Comparison of ENCODE assay signal across 38 cellular contexts in genomic region chr3:28765194-28765593, GRCh38.
"Had no signal": no experiment of that assay in that cellular context is flagged by ENCODE, and none has a peak within 500 bp of the region (broad histone marks: within the 10 kb centered on the region; RNA-seq: fewer than 3 reads in every experiment).

No MANE protein-coding gene starts in this region.

- H3K4me1 ChIP-seq: adrenal gland, body of pancreas, breast epithelium had no signal

- H3K9me3 Mint-ChIP-seq: activated CD4-positive, alpha-beta memory T cell treated with anti-CD3 and anti-CD28 coated beads, Interleukin-2, amount 10 ng/mL, durations not matched to agents 7 days and 5 days; activated naive CD4-positive, alpha-beta T cell treated with anti-CD3 and anti-CD28 coated beads for 36 hours; activated naive CD8-positive, alpha-beta T cell treated with anti-CD3 and anti-CD28 coated beads for 36 hours; T-helper 2 cell treated with Interferon-gamma antibody and Interleukin-4, amounts not matched to agents 5 μg/mL and 100 μg/mL, for 36 hours had no signal

- H3K27ac Mint-ChIP-seq: activated CD4-positive, alpha-beta memory T cell treated with anti-CD3 and anti-CD28 coated beads, Interleukin-2, amount 10 ng/mL, durations not matched to agents 7 days and 5 days; activated CD4-positive, alpha-beta T cell treated with anti-CD3 and anti-CD28 coated beads for 36 hours; activated CD4-positive, alpha-beta T cell treated with anti-CD3 and anti-CD28 coated beads, Interleukin-2, amount 10 ng/mL, durations not matched to agents 7 days and 5 days; activated CD8-positive, alpha-beta memory T cell treated with anti-CD3 and anti-CD28 coated beads, Interleukin-2, amount 10 ng/mL, durations not matched to agents 7 days and 5 days; activated CD8-positive, alpha-beta T cell treated with anti-CD3 and anti-CD28 coated beads, Interleukin-2, amount 10 ng/mL, durations not matched to agents 7 days and 5 days; activated naive CD4-positive, alpha-beta T cell treated with anti-CD3 and anti-CD28 coated beads for 36 hours; activated naive CD4-positive, alpha-beta T cell treated with anti-CD3 and anti-CD28 coated beads, Interleukin-2, amount 50 U/mL, for 72 hours; activated naive CD8-positive, alpha-beta T cell treated with anti-CD3 and anti-CD28 coated beads for 36 hours; activated T-cell treated with anti-CD3 and anti-CD28 coated beads, Interleukin-2, amount 50 U/mL, for 24 hours; activated T-helper 1 cell treated with anti-CD3 and anti-CD28 coated beads, Interleukin-12 subunit alpha, Interleukin-12 subunit beta, Interleukin-2, Interleukin-4 antibody, amounts not matched to agents 30 ng/mL and 10 ng/mL and 1 ng/mL, durations not matched to agents 14 hours and 24 hours and 36 hours; activated T-helper 17 cell treated with anti-CD3 and anti-CD28 coated beads, Interleukin-2, amount 50 U/mL, for 72 hours; T-helper 1 cell treated with Interleukin-12 subunit alpha and Interleukin-12 subunit beta and Interleukin-4 antibody, amounts not matched to agents 30 μg/mL and 1 μg/mL, for 36 hours; T-helper 2 cell treated with Interferon-gamma antibody and Interleukin-4, amounts not matched to agents 5 μg/mL and 100 μg/mL, for 36 hours had no signal

- ATAC-seq: activated CD4-positive, alpha-beta T cell treated with anti-CD3 and anti-CD28 coated beads for 36 hours; activated CD4-positive, CD25-positive, alpha-beta regulatory T cell treated with anti-CD3 and anti-CD28 coated beads, Interleukin-2, amount 50 U/mL, for 24 hours; activated CD8-positive, alpha-beta memory T cell treated with anti-CD3 and anti-CD28 coated beads, Interleukin-2, amount 10 ng/mL, durations not matched to agents 7 days and 5 days; activated CD8-positive, alpha-beta T cell treated with anti-CD3 and anti-CD28 coated beads, Interleukin-2, amount 10 ng/mL, durations not matched to agents 7 days and 5 days; activated naive CD4-positive, alpha-beta T cell treated with anti-CD3 and anti-CD28 coated beads, Interleukin-2, amount 50 U/mL, for 72 hours; activated T-helper 17 cell treated with anti-CD3 and anti-CD28 coated beads, Interleukin-2, amount 50 U/mL, for 72 hours; body of pancreas had no signal

- H3K4me1 Mint-ChIP-seq: activated CD4-positive, alpha-beta memory T cell treated with anti-CD3 and anti-CD28 coated beads, Interleukin-2, amount 10 ng/mL, durations not matched to agents 7 days and 5 days; activated CD4-positive, alpha-beta T cell treated with anti-CD3 and anti-CD28 coated beads for 36 hours; activated CD4-positive, alpha-beta T cell treated with anti-CD3 and anti-CD28 coated beads, Interleukin-2, amount 10 ng/mL, durations not matched to agents 7 days and 5 days; activated CD8-positive, alpha-beta memory T cell treated with anti-CD3 and anti-CD28 coated beads, Interleukin-2, amount 10 ng/mL, durations not matched to agents 7 days and 5 days; activated naive CD8-positive, alpha-beta T cell treated with anti-CD3 and anti-CD28 coated beads for 36 hours; activated T-helper 17 cell treated with anti-CD3 and anti-CD28 coated beads, Interleukin-2, amount 50 U/mL, for 72 hours had no signal

- H3K4me3 Mint-ChIP-seq: activated CD4-positive, alpha-beta memory T cell treated with anti-CD3 and anti-CD28 coated beads, Interleukin-2, amount 10 ng/mL, durations not matched to agents 7 days and 5 days; activated CD4-positive, alpha-beta T cell treated with anti-CD3 and anti-CD28 coated beads for 36 hours; activated CD4-positive, alpha-beta T cell treated with anti-CD3 and anti-CD28 coated beads, Interleukin-2, amount 10 ng/mL, durations not matched to agents 7 days and 5 days; activated CD8-positive, alpha-beta memory T cell treated with anti-CD3 and anti-CD28 coated beads, Interleukin-2, amount 10 ng/mL, durations not matched to agents 7 days and 5 days; activated CD8-positive, alpha-beta T cell treated with anti-CD3 and anti-CD28 coated beads, Interleukin-2, amount 10 ng/mL, durations not matched to agents 7 days and 5 days; activated naive CD4-positive, alpha-beta T cell treated with anti-CD3 and anti-CD28 coated beads for 36 hours; activated naive CD8-positive, alpha-beta T cell treated with anti-CD3 and anti-CD28 coated beads for 36 hours; activated T-cell treated with anti-CD3 and anti-CD28 coated beads, Interleukin-2, amount 50 U/mL, for 24 hours; activated T-helper 1 cell treated with anti-CD3 and anti-CD28 coated beads, Interleukin-12 subunit alpha, Interleukin-12 subunit beta, Interleukin-2, Interleukin-4 antibody, amounts not matched to agents 30 ng/mL and 10 ng/mL and 1 ng/mL, durations not matched to agents 14 hours and 24 hours and 36 hours; activated T-helper 17 cell treated with anti-CD3 and anti-CD28 coated beads, Interleukin-2, amount 50 U/mL, for 72 hours; T-helper 1 cell treated with Interleukin-12 subunit alpha and Interleukin-12 subunit beta and Interleukin-4 antibody, amounts not matched to agents 30 μg/mL and 1 μg/mL, for 36 hours; T-helper 2 cell treated with Interferon-gamma antibody and Interleukin-4, amounts not matched to agents 5 μg/mL and 100 μg/mL, for 36 hours had no signal

- H3K27me3 ChIP-seq: adrenal gland, body of pancreas, brain microvascular endothelial cell, breast epithelium had no signal

- H3K9me3 ChIP-seq: adrenal gland, body of pancreas had no signal

- FAIRE-seq: astrocyte, TTC549 had no signal

- H3K36me3 Mint-ChIP-seq: activated CD8-positive, alpha-beta memory T cell treated with anti-CD3 and anti-CD28 coated beads, Interleukin-2, amount 10 ng/mL, durations not matched to agents 7 days and 5 days; activated naive CD8-positive, alpha-beta T cell treated with anti-CD3 and anti-CD28 coated beads for 36 hours had no signal

- DNase-seq: activated CD4-positive, alpha-beta memory T cell treated with anti-CD3 and anti-CD28 coated beads, Interleukin-2, amount 10 ng/mL, durations not matched to agents 7 days and 5 days; activated CD4-positive, alpha-beta T cell treated with anti-CD3 and anti-CD28 coated beads for 1 hour; activated CD4-positive, alpha-beta T cell treated with anti-CD3 and anti-CD28 coated beads for 36 hours; activated CD4-positive, alpha-beta T cell treated with anti-CD3 and anti-CD28 coated beads for 48 hours; activated CD4-positive, alpha-beta T cell treated with anti-CD3 and anti-CD28 coated beads, Interleukin-2, amount 10 ng/mL, durations not matched to agents 7 days and 5 days; activated CD4-positive, alpha-beta T cell treated with anti-CD3 and anti-CD28 coated beads, Interleukin-2, amount 50 U/mL, for 48 hours; activated CD4-positive, CD25-positive, alpha-beta regulatory T cell; activated CD8-positive, alpha-beta memory T cell treated with anti-CD3 and anti-CD28 coated beads for 24 hours; activated CD8-positive, alpha-beta memory T cell treated with anti-CD3 and anti-CD28 coated beads, Interleukin-2, amount 10 ng/mL, durations not matched to agents 7 days and 5 days; activated CD8-positive, alpha-beta memory T cell treated with anti-CD3 and anti-CD28 coated beads, Interleukin-2, amount 50 U/mL, for 48 hours; activated CD8-positive, alpha-beta T cell treated with anti-CD3 and anti-CD28 coated beads, Interleukin-2, amount 10 ng/mL, durations not matched to agents 7 days and 5 days; activated effector memory CD4-positive, alpha-beta T cell treated with anti-CD3 and anti-CD28 coated beads, Interleukin-2, amount 50 U/mL, for 16 hours; activated gamma-delta T cell treated with Interleukin-2 at 50 U/mL for 16 hours; activated naive CD4-positive, alpha-beta T cell; activated naive CD4-positive, alpha-beta T cell treated with anti-CD3 and anti-CD28 coated beads for 36 hours; activated naive CD4-positive, alpha-beta T cell treated with anti-CD3 and anti-CD28 coated beads, Interleukin-2, amount 50 U/mL, for 16 hours; activated naive CD8-positive, alpha-beta T cell treated with anti-CD3 and anti-CD28 coated beads for 36 hours; activated T-cell treated with anti-CD3 and anti-CD28 coated beads, Interleukin-2, amount 50 U/mL, for 24 hours; activated T-cell treated with anti-CD3 and anti-CD28 coated beads, Interleukin-2, amount 50 U/mL, for 48 hours; adrenal gland; amniotic stem cell; aorta; body of pancreas; brain microvascular endothelial cell; central memory CD4-positive, alpha-beta T cell; T-helper 1 cell; T-helper 2 cell; T-helper 9 cell had no signal

- H3K27me3 Mint-ChIP-seq: activated CD4-positive, alpha-beta memory T cell treated with anti-CD3 and anti-CD28 coated beads, Interleukin-2, amount 10 ng/mL, durations not matched to agents 7 days and 5 days; activated CD4-positive, alpha-beta T cell treated with anti-CD3 and anti-CD28 coated beads, Interleukin-2, amount 10 ng/mL, durations not matched to agents 7 days and 5 days; activated CD8-positive, alpha-beta memory T cell treated with anti-CD3 and anti-CD28 coated beads, Interleukin-2, amount 10 ng/mL, durations not matched to agents 7 days and 5 days; activated naive CD8-positive, alpha-beta T cell treated with anti-CD3 and anti-CD28 coated beads for 36 hours; activated T-cell treated with anti-CD3 and anti-CD28 coated beads, Interleukin-2, amount 50 U/mL, for 24 hours; activated T-helper 17 cell treated with anti-CD3 and anti-CD28 coated beads, Interleukin-2, amount 50 U/mL, for 72 hours had no signal

- H3K27ac ChIP-seq: adrenal gland, body of pancreas, brain microvascular endothelial cell, breast epithelium, VCaP had no signal

- H3K36me3 ChIP-seq: adrenal gland, brain microvascular endothelial cell, breast epithelium had no signal

- H3K4me3 ChIP-seq: adrenal gland, body of pancreas, breast epithelium had no signal
